Comparison of ENCODE assay signal across 11 cellular contexts in genomic region chr10:97532935-97533671, GRCh38. TPM values are rescaled to one million over a fixed set of nuclear protein-coding genes. Genes with fewer than 3 reads are reported as not detected.
DNase-seq lines count a peak whose midpoint lies in the region; ATAC-seq and TF ChIP-seq lines count a peak whose summit lies in the region.
"Had no signal": no experiment of that assay in that cellular context is flagged by ENCODE, and none has a peak within 500 bp of the region (broad histone marks: within the 10 kb centered on the region; RNA-seq: fewer than 3 reads in every experiment).

No MANE protein-coding gene starts in this region.

- H3K36me3 Mint-ChIP-seq in chondrocyte (ENCODE audit: low read depth) = no peaks in the 10 kb centered on the region
- H3K36me3 Mint-ChIP-seq in nephron progenitor cell (ENCODE audit: low read depth) = peaks cover 6% of the 10 kb centered on the region
- no peaks in the 10 kb centered on the region for H3K36me3 Mint-ChIP-seq in activated CD4-positive, alpha-beta T cell treated with anti-CD3 and anti-CD28 coated beads, Interleukin-2, amount 10 ng/mL, durations not matched to agents 7 days and 5 days (ENCODE audit: low read depth)
- H3K36me3 Mint-ChIP-seq: CD8-positive, alpha-beta T cell had no signal

- no peak for TF ChIP-seq EP300 in transverse colon (IDR thresholded peaks at IDR 0.05; ENCODE audit: low read depth)

- H3K4me3 ChIP-seq in transverse colon = no peak overlapping the region

- H3K9me3 Mint-ChIP-seq in chondrocyte (ENCODE audit: low read depth) = no peaks in the 10 kb centered on the region
- peaks cover 11% of the 10 kb centered on the region for H3K9me3 Mint-ChIP-seq in nephron progenitor cell
- H3K9me3 Mint-ChIP-seq in activated CD4-positive, alpha-beta T cell treated with anti-CD3 and anti-CD28 coated beads, Interleukin-2, amount 10 ng/mL, durations not matched to agents 7 days and 5 days = no peaks in the 10 kb centered on the region
- H3K9me3 Mint-ChIP-seq: CD8-positive, alpha-beta T cell had no signal

- CTCF ChIA-PET in activated CD4-positive, alpha-beta T cell treated with anti-CD3 and anti-CD28 coated beads, Interleukin-2, amount 10 ng/mL, durations not matched to agents 7 days and 5 days (lab: Charles Lee) = interaction anchor here (0.5 to 2.6 kb wide), 6 partner anchors 11 to 520 kb away, joined by 3 to 13 read pairs (median 4); no protein-coding TSS in a partner anchor

- H3K9me3 ChIP-seq in transverse colon = no peaks in the 10 kb centered on the region

- H3K4me1 Mint-ChIP-seq in chondrocyte (ENCODE audit: low read depth) = peaks cover 25% of the 10 kb centered on the region
- peaks cover 45% of the 10 kb centered on the region for H3K4me1 Mint-ChIP-seq in nephron progenitor cell
- H3K4me1 Mint-ChIP-seq in activated CD4-positive, alpha-beta T cell treated with anti-CD3 and anti-CD28 coated beads, Interleukin-2, amount 10 ng/mL, durations not matched to agents 7 days and 5 days = no peaks in the 10 kb centered on the region

- no peak overlapping the region for H3K4me3 Mint-ChIP-seq in chondrocyte (ENCODE audit: unreplicated experiment)
- H3K4me3 Mint-ChIP-seq in nephron progenitor cell = no peak overlapping the region
- H3K4me3 Mint-ChIP-seq in activated CD4-positive, alpha-beta T cell treated with anti-CD3 and anti-CD28 coated beads, Interleukin-2, amount 10 ng/mL, durations not matched to agents 7 days and 5 days = no peak overlapping the region
- H3K4me3 Mint-ChIP-seq: CD8-positive, alpha-beta T cell had no signal

- H3K27me3 Mint-ChIP-seq in chondrocyte (ENCODE audit: low read depth) = no peaks in the 10 kb centered on the region
- H3K27me3 Mint-ChIP-seq in nephron progenitor cell (ENCODE audit: low read depth, poor library complexity) = peaks cover 3% of the 10 kb centered on the region
- no peaks in the 10 kb centered on the region for H3K27me3 Mint-ChIP-seq in activated CD4-positive, alpha-beta T cell treated with anti-CD3 and anti-CD28 coated beads, Interleukin-2, amount 10 ng/mL, durations not matched to agents 7 days and 5 days
- H3K27me3 Mint-ChIP-seq: progenitor cell of endocrine pancreas had no signal

- H3K36me3 ChIP-seq in transverse colon = no peaks in the 10 kb centered on the region

- intact Hi-C loops in transverse colon (cut with DNase I; ENCODE audit: low total_unique reads) = no loop called here

- ATAC-seq in HG03442 (IDR thresholded peaks at IDR 0.05; ENCODE audit: unreplicated experiment) = no peak
- ATAC-seq: activated CD4-positive, CD25-positive, alpha-beta regulatory T cell treated with anti-CD3 and anti-CD28 coated beads, Interleukin-2, amount 50 U/mL, for 24 hours; CD8-positive, alpha-beta T cell had no signal

- no peak overlapping the region for H3K27ac ChIP-seq in transverse colon

- TF ChIP-seq CTCF in chondrocyte (IDR thresholded peaks at IDR 0.05) (no peak), nephron progenitor cell (IDR thresholded peaks at IDR 0.05) (no peak), transverse colon (IDR thresholded peaks at IDR 0.05) (no peak)

- H3K27me3 ChIP-seq in transverse colon = no peaks in the 10 kb centered on the region

- H3K27ac Mint-ChIP-seq in chondrocyte (ENCODE audit: unreplicated experiment) (peak overlapping the region; percentile 73), nephron progenitor cell (peak overlapping the region; percentile 98)
- H3K27ac Mint-ChIP-seq in activated CD4-positive, alpha-beta T cell treated with anti-CD3 and anti-CD28 coated beads, Interleukin-2, amount 10 ng/mL, durations not matched to agents 7 days and 5 days = no peak overlapping the region
- H3K27ac Mint-ChIP-seq: CD8-positive, alpha-beta T cell; progenitor cell of endocrine pancreas had no signal

- H3K4me1 ChIP-seq in transverse colon = no peaks in the 10 kb centered on the region

- DNase-seq in Ammon's horn (ENCODE audit: low spot score) (peak; percentile 69), LHCN-M2 (ENCODE audit: low read depth) (peak; percentile 89), chondrocyte (ENCODE audit: low spot score) (peak; percentile 57), nephron progenitor cell (peak; percentile 51), superior temporal gyrus (ENCODE audit: extremely low spot score) (no peak), transverse colon (no peak)
- no peak for DNase-seq in activated CD4-positive, alpha-beta T cell treated with anti-CD3 and anti-CD28 coated beads, Interleukin-2, amount 10 ng/mL, durations not matched to agents 7 days and 5 days
- DNase-seq: CD8-positive, alpha-beta T cell had no signal

- 71% methylated on average over 11 of the region's 12 CpGs; no CpG with 5 or more reads in 1 of the 2 donors for WGBS in transverse colon (ENCODE audit: low coverage in 1 of 2), 2 donors

- TF ChIP-seq POLR2A in transverse colon (IDR thresholded peaks at IDR 0.05) = no peak

- POLR2A ChIA-PET in activated CD4-positive, alpha-beta T cell treated with anti-CD3 and anti-CD28 coated beads, Interleukin-2, amount 10 ng/mL, durations not matched to agents 7 days and 5 days (lab: Charles Lee) = no interaction called here

- in situ Hi-C loops in transverse colon (cut with MboI; ENCODE audit: low pct_ligation_motif_present in 1 of 4, low pct_unique_long_range_greater_than_20kb in 1 of 4, low sequenced_read_pairs in 3 of 4) = no loop called here

RNA-seq across cellular contexts. Expression of gene UBTD1, which starts 34.4 kb away (rescaled TPM):
- 36.5 and 39.3 TPM in 2 replicates for total RNA-seq in LHCN-M2 (2014; rRNA removed)
- 28.1 TPM for polyA plus RNA-seq in LHCN-M2 (2012)
- 29.3 to 38.2 TPM (median 38.2 TPM) in 3 replicates for total RNA-seq in chondrocyte
- under 1 TPM; 0.50 to 0.72 TPM for total RNA-seq in activated CD4-positive, alpha-beta T cell treated with anti-CD3 and anti-CD28 coated beads, Interleukin-2, amount 10 ng/mL, durations not matched to agents 7 days and 5 days
- total RNA-seq in transverse colon = 1 to 10 TPM in 3 of 4 donors, under 1 TPM in 1; 0.40 to 4.1 (median 3.2) TPM

RNA-seq across cellular contexts. Expression of gene MMS19, which starts 34.9 kb away (rescaled TPM):
- 95.3 and 112 TPM in 2 replicates for total RNA-seq in LHCN-M2 (2014; rRNA removed)
- polyA plus RNA-seq in LHCN-M2 (2012) = 65.9 TPM
- 63.4 to 80.2 TPM (median 66.6 TPM) in 3 replicates for total RNA-seq in chondrocyte
- total RNA-seq in activated CD4-positive, alpha-beta T cell treated with anti-CD3 and anti-CD28 coated beads, Interleukin-2, amount 10 ng/mL, durations not matched to agents 7 days and 5 days = 10 to 100 TPM; 64.7 to 68.6 TPM
- 100 to 1,000 TPM in 3 of 4 donors, 10 to 100 TPM in 1; 62.8 to 116 (median 106) TPM for total RNA-seq in transverse colon

RNA-seq across cellular contexts. Expression of gene ANKRD2, which starts 39.5 kb away (rescaled TPM):
- total RNA-seq in LHCN-M2 (2014; rRNA removed) (0.11 TPM in 1 of 2 replicates, not detected in the other), chondrocyte (0.46 to 0.60 TPM (median 0.54 TPM) in 3 replicates), transverse colon (not detected)
- polyA plus RNA-seq in LHCN-M2 (2012) = 0.73 TPM
- under 1 TPM in 1 of 2 experiments, not detected in 1; 0.37 TPM for total RNA-seq in activated CD4-positive, alpha-beta T cell treated with anti-CD3 and anti-CD28 coated beads, Interleukin-2, amount 10 ng/mL, durations not matched to agents 7 days and 5 days
- total RNA-seq: CD8-positive, alpha-beta T cell; progenitor cell of endocrine pancreas had no signal

RNA-seq across cellular contexts. Expression of gene HOGA1, which starts 51.1 kb away (rescaled TPM):
- total RNA-seq in LHCN-M2 (2014; rRNA removed) (0.51 and 1.0 TPM in 2 replicates), chondrocyte (0.12 TPM in 1 of 3 replicates, not detected in the others), transverse colon (not detected)
- 1.3 TPM for polyA plus RNA-seq in LHCN-M2 (2012)
- total RNA-seq in activated CD4-positive, alpha-beta T cell treated with anti-CD3 and anti-CD28 coated beads, Interleukin-2, amount 10 ng/mL, durations not matched to agents 7 days and 5 days = not detected
- total RNA-seq: CD8-positive, alpha-beta T cell had no signal

RNA-seq across cellular contexts. Expression of gene C10orf62, which starts 56.4 kb away (rescaled TPM):
- total RNA-seq in LHCN-M2 (2014; rRNA removed) = 0.11 TPM in 1 of 2 replicates, not detected in the other
- polyA plus RNA-seq in LHCN-M2 (2012) = not detected
- total RNA-seq in chondrocyte = not detected in 3 replicates
- total RNA-seq in activated CD4-positive, alpha-beta T cell treated with anti-CD3 and anti-CD28 coated beads, Interleukin-2, amount 10 ng/mL, durations not matched to agents 7 days and 5 days = not detected
- not detected for total RNA-seq in transverse colon
- total RNA-seq: CD8-positive, alpha-beta T cell had no signal

Comparison
In these comparisons a context has a peak if more than half of its experiments do, and no peak if none do; other contexts are left out.
1. DNase-seq: peak in Ammon's horn (single experiment), LHCN-M2 (single experiment), chondrocyte (single experiment) and nephron progenitor cell (single experiment); none in activated CD4-positive, alpha-beta T cell treated with anti-CD3 and anti-CD28 coated beads, Interleukin-2, amount 10 ng/mL, durations not matched to agents 7 days and 5 days (single experiment), superior temporal gyrus (single experiment) and transverse colon (single experiment).